Comparison of ENCODE assay signal across 16 cellular contexts in the genomic region with DNA sequence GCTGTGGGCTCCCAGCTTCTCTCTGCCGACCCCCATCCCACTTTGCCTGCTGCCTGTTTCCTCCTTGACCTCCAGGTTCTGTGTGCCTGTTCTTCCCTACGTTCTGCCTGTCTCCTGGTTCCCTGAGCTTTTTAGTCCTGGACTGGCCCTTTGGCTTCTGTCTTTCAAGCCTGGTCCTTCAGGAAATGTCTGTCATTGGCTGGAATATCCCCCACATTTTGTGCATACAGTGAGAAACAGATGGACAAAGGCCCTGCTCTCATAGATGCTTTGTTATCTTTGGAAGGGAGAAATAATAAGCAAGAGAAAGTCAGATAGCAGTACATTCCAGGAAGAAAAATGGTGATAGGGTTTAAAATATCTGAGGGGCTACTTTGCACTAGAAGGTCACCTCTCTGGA. TPM values are rescaled to one million over a fixed set of nuclear protein-coding genes. Genes with fewer than 3 reads are reported as not detected.
DNase-seq lines count a peak whose midpoint lies in the region; ATAC-seq and TF ChIP-seq lines count a peak whose summit lies in the region.
"Had no signal": no experiment of that assay in that cellular context is flagged by ENCODE, and none has a peak within 500 bp of the region (broad histone marks: within the 10 kb centered on the region; RNA-seq: fewer than 3 reads in every experiment).

No MANE protein-coding gene starts in this region.

- peak overlapping the region; percentile 66 for H3K27ac Mint-ChIP-seq in activated T-cell treated with anti-CD3 and anti-CD28 coated beads, Interleukin-2, amount 50 U/mL, for 24 hours
- H3K27ac Mint-ChIP-seq: progenitor cell of endocrine pancreas, type B pancreatic cell had no signal

- H3K36me3 Mint-ChIP-seq in activated T-cell treated with anti-CD3 and anti-CD28 coated beads, Interleukin-2, amount 50 U/mL, for 24 hours (ENCODE audit: low read depth), result peaks cover 35% of the 10 kb centered on the region

- TF ChIP-seq CTCF in testis (IDR thresholded peaks at IDR 0.05), result no peak

- H3K4me1 ChIP-seq in right cardiac atrium (ENCODE audit: control insufficient read depth, insufficient read depth, low read length) (peaks cover 36% of the 10 kb centered on the region), testis (peaks cover 27% of the 10 kb centered on the region), mesendoderm (ENCODE audit: control insufficient read depth, low read depth, low read length) (peaks cover 15% of the 10 kb centered on the region)

- H3K9ac ChIP-seq in mesendoderm (ENCODE audit: low read length), result no peak overlapping the region

- H3K27me3 Mint-ChIP-seq in activated T-cell treated with anti-CD3 and anti-CD28 coated beads, Interleukin-2, amount 50 U/mL, for 24 hours, result no peaks in the 10 kb centered on the region
- H3K27me3 Mint-ChIP-seq: progenitor cell of endocrine pancreas, type B pancreatic cell had no signal

- H3K18ac ChIP-seq in mesendoderm (ENCODE audit: low read length), result no peak overlapping the region

- no peak overlapping the region for H4K8ac ChIP-seq in mesendoderm (ENCODE audit: low read depth, low read length)

- H3K23ac ChIP-seq in mesendoderm (ENCODE audit: low read length), result no peak overlapping the region

- H3K9me3 ChIP-seq in right cardiac atrium (ENCODE audit: control insufficient read depth, low read length) (no peaks in the 10 kb centered on the region), testis (no peaks in the 10 kb centered on the region)

- WGBS in right cardiac atrium, result 36% methylated on average over 2 of the region's 2 CpGs
- 58 to 62% methylated on average over 2 of the region's 2 CpGs for WGBS in testis, 2 donors
- no CpG with 5 or more reads among the region's 2 CpGs for WGBS in mesendoderm (ENCODE audit: extremely low coverage, insufficient coverage, low lambda C conversion rate)

- no peak overlapping the region for H3K56ac ChIP-seq in mesendoderm (ENCODE audit: low read length)

- H2BK15ac ChIP-seq in mesendoderm (replicated peaks; ENCODE audit: low read depth), result no peak overlapping the region

- no peak overlapping the region for H3K4ac ChIP-seq in mesendoderm (ENCODE audit: low read depth, low read length)

- peaks cover 10% of the 10 kb centered on the region for H3K79me1 ChIP-seq in mesendoderm (ENCODE audit: low read length)

- intact Hi-C loops in right cardiac atrium (cut with DNase I) (loop anchor here in 1 of 4 donors (10.0 kb wide), 1 partner anchor 145 kb away; no protein-coding TSS in a partner anchor), testis (cut with DNase I; ENCODE audit: low total_unique reads) (no loop called here)

- DNase-seq in activated T-cell treated with anti-CD3 and anti-CD28 coated beads, Interleukin-2, amount 50 U/mL, for 24 hours, result no peak
- DNase-seq in activated T-cell treated with anti-CD3 and anti-CD28 coated beads for 4 hours, result no peak
- DNase-seq in right cardiac atrium, result no peak
- DNase-seq in testis, result no peak
- DNase-seq in mesendoderm, result no peak
- DNase-seq: activated CD4-positive, alpha-beta T cell treated with anti-CD3 and anti-CD28 coated beads for 4 hours; COR-L47; effector CD8-positive, alpha-beta T cell; NCI-H1694 treated with DMSO at 0.1 percent for 48 hours; NCI-H69; T-helper 2 cell had no signal

- H3K9me3 Mint-ChIP-seq in activated T-cell treated with anti-CD3 and anti-CD28 coated beads, Interleukin-2, amount 50 U/mL, for 24 hours, result no peaks in the 10 kb centered on the region
- H3K9me3 Mint-ChIP-seq: type B pancreatic cell had no signal

- H2BK120ac ChIP-seq in mesendoderm (ENCODE audit: low read depth, low read length), result no peak overlapping the region

- ATAC-seq in right cardiac atrium, result peak; percentile 3 to 5
- ATAC-seq in HG03432 (IDR thresholded peaks at IDR 0.05; ENCODE audit: unreplicated experiment), result no peak
- ATAC-seq in GM18511 (IDR thresholded peaks at IDR 0.05; ENCODE audit: unreplicated experiment), result no peak

- H3K27me3 ChIP-seq in right cardiac atrium (ENCODE audit: control insufficient read depth, insufficient read depth) (no peaks in the 10 kb centered on the region), testis (no peaks in the 10 kb centered on the region), mesendoderm (ENCODE audit: insufficient read depth, low read length, poor library complexity) (no peaks in the 10 kb centered on the region)

- H3K4me2 ChIP-seq in mesendoderm (ENCODE audit: low read length), result no peak overlapping the region

- H3K79me2 ChIP-seq in mesendoderm (ENCODE audit: control insufficient read depth, insufficient read depth, low read length), result no peaks in the 10 kb centered on the region

- H3K27ac ChIP-seq in angular gyrus (ENCODE audit: low read depth, low read length) (peak overlapping the region; percentile 94), right cardiac atrium (ENCODE audit: low read length) (peak overlapping the region; percentile 90), testis (peak overlapping the region; percentile 37 to 38), mesendoderm (ENCODE audit: low read depth, low read length) (no peak overlapping the region)

- H2BK5ac ChIP-seq in mesendoderm (ENCODE audit: low read length), result no peak overlapping the region

- no peak overlapping the region for H2AK5ac ChIP-seq in mesendoderm (ENCODE audit: low read length)

- H4K5ac ChIP-seq in mesendoderm (ENCODE audit: low read length), result no peak overlapping the region

- no peak for TF ChIP-seq POLR2A in testis (IDR thresholded peaks at IDR 0.05)

- H3K4me3 ChIP-seq in right cardiac atrium (ENCODE audit: low read length) (no peak overlapping the region), testis (no peak overlapping the region), mesendoderm (ENCODE audit: low read length) (no peak overlapping the region)

- H3K4me3 Mint-ChIP-seq in activated T-cell treated with anti-CD3 and anti-CD28 coated beads, Interleukin-2, amount 50 U/mL, for 24 hours, result no peak overlapping the region
- H3K4me3 Mint-ChIP-seq: type B pancreatic cell had no signal

- H3K36me3 ChIP-seq in testis (ENCODE audit: low read depth, missing control alignments) (no peaks in the 10 kb centered on the region), mesendoderm (ENCODE audit: control insufficient read depth, insufficient read depth, low read length) (peaks cover under 1% of the 10 kb centered on the region)

- peaks cover 85% of the 10 kb centered on the region for H3K4me1 Mint-ChIP-seq in activated T-cell treated with anti-CD3 and anti-CD28 coated beads, Interleukin-2, amount 50 U/mL, for 24 hours (ENCODE audit: low read depth)

RNA-seq across cellular contexts. Expression of gene MGAT5, which starts 5.7 kb away (rescaled TPM):
- total RNA-seq in right cardiac atrium (100 to 1,000 TPM; 112 to 156 (median 134) TPM), testis (10 to 100 TPM; 64.5 to 73.8 TPM)
- polyA plus RNA-seq in right cardiac atrium (29.0 TPM), testis (ENCODE audit: insufficient read depth, low read depth, low replicate concordance) (31.6 TPM)
- polyA plus RNA-seq in mesendoderm (2013, experiment 1 of 2), result 18.2 TPM
- 17.0 TPM for polyA plus RNA-seq in mesendoderm (2013, experiment 2 of 2)

Comparison
In these comparisons a context has a peak if more than half of its experiments do, and no peak if none do; other contexts are left out.
1. ATAC-seq: peak in right cardiac atrium (2 of 2); none in HG03432 (single experiment) and GM18511 (single experiment).